24 cellular contexts compared by ENCODE assay signal in genomic region chr15:89543389-89543788, GRCh38. TPM values are rescaled to one million over a fixed set of nuclear protein-coding genes. Genes with fewer than 3 reads are reported as not detected.
"Had no signal": no experiment of that assay in that cellular context is flagged by ENCODE, and none has a peak within 500 bp of the region (broad histone marks: within the 10 kb centered on the region; RNA-seq: fewer than 3 reads in every experiment).

No MANE protein-coding gene starts in this region.

- H3K4me3 ChIP-seq: breast epithelium, esophagus muscularis mucosa, gastrocnemius medialis, mucosa of descending colon, upper lobe of left lung had no signal

- H3K9me3 ChIP-seq: breast epithelium, gastrocnemius medialis, mucosa of descending colon, upper lobe of left lung had no signal

- H3K27ac ChIP-seq: breast epithelium, esophagus muscularis mucosa, gastrocnemius medialis, upper lobe of left lung had no signal

- H3K36me3 ChIP-seq: breast epithelium, esophagus muscularis mucosa, gastrocnemius medialis, upper lobe of left lung had no signal

- H3K4me1 ChIP-seq: breast epithelium, esophagus muscularis mucosa, gastrocnemius medialis, upper lobe of left lung had no signal

- H3K27me3 ChIP-seq: breast epithelium, upper lobe of left lung had no signal

- ATAC-seq: activated T-cell treated with anti-CD3 and anti-CD28 coated beads, Interleukin-2, amount 50 U/mL, for 72 hours; gastrocnemius medialis; left cardiac atrium; mucosa of descending colon; stimulated activated naive CD8-positive, alpha-beta T cell treated with anti-CD3 and anti-CD28 coated beads, Interleukin-15, Interleukin-2, amounts not matched to agents 100 U/mL and 50 U/mL, for 24 hours had no signal

- DNase-seq: activated CD4-positive, alpha-beta memory T cell treated with anti-CD3 and anti-CD28 coated beads, Interleukin-2, amount 10 ng/mL, durations not matched to agents 7 days and 5 days; activated CD4-positive, alpha-beta T cell treated with anti-CD3 and anti-CD28 coated beads for 48 hours; activated effector memory CD4-positive, alpha-beta T cell treated with Interleukin-2 at 50 U/mL for 16 hours; activated naive CD4-positive, alpha-beta T cell treated with anti-CD3 and anti-CD28 coated beads for 36 hours; activated naive CD8-positive, alpha-beta T cell treated with anti-CD3 and anti-CD28 coated beads, Interleukin-2, amount 10 ng/mL, durations not matched to agents 7 days and 5 days; activated T-cell treated with anti-CD3 and anti-CD28 coated beads, Interleukin-2, amount 50 U/mL, for 72 hours; amniotic stem cell; effector memory CD4-positive, alpha-beta T cell; gastrocnemius medialis; islet precursor cell; left cardiac atrium; mucosa of descending colon; naive B cell; occipital lobe; posterior cingulate gyrus; retina; stimulated activated CD4-positive, alpha-beta T cell treated with anti-CD3 and anti-CD28 coated beads, Interleukin-4, amount 100 ng/mL, for 4 hours; stimulated activated naive CD8-positive, alpha-beta T cell treated with anti-CD3 and anti-CD28 coated beads, Interleukin-15, Interleukin-2, amounts not matched to agents 100 U/mL and 50 U/mL, for 24 hours; T-helper 9 cell; upper lobe of left lung had no signal

RNA-seq across cellular contexts. Expression of gene TICRR, which starts 31.9 kb away (rescaled TPM):
- total RNA-seq: gastrocnemius medialis had no signal

RNA-seq across cellular contexts. Expression of gene RHCG, which starts 47.0 kb away (rescaled TPM):
- total RNA-seq: activated CD4-positive, alpha-beta memory T cell treated with anti-CD3 and anti-CD28 coated beads, Interleukin-2, amount 10 ng/mL, durations not matched to agents 7 days and 5 days; activated naive CD4-positive, alpha-beta T cell treated with anti-CD3 and anti-CD28 coated beads for 36 hours; activated naive CD8-positive, alpha-beta T cell treated with anti-CD3 and anti-CD28 coated beads, Interleukin-2, amount 10 ng/mL, durations not matched to agents 7 days and 5 days; activated T-cell treated with anti-CD3 and anti-CD28 coated beads, Interleukin-2, amount 50 U/mL, for 72 hours; dermis microvascular lymphatic vessel endothelial cell; gastrocnemius medialis; T-helper 1 cell treated with Interleukin-12 subunit alpha and Interleukin-12 subunit beta and Interleukin-4 antibody, amounts not matched to agents 30 ng/mL and 1 ng/mL, for 36 hours; upper lobe of left lung had no signal
